26 cellular contexts compared by ENCODE assay signal in the genomic region with DNA sequence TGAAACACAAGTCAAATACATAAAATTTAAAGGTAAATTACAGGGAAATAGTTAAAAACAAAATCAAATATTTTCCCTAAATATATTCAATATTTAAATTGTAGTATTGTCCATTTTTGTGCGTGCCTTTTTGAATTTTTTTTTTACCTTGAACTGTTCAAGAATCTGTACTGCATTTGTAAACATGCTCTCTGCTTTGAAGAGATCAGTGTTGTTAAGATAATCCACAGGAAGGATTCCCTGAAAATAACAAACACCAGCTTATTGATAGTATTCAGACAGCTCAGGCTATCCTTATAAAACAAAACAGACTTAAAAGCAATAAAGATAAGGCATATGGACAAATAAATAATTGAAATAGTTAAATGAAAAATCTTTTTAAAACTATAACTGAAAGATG.
"Had no signal": no experiment of that assay in that cellular context is flagged by ENCODE, and none has a peak within 500 bp of the region (broad histone marks: within the 10 kb centered on the region; RNA-seq: fewer than 3 reads in every experiment).

No MANE protein-coding gene starts in this region.

- H3K9me3 ChIP-seq: suprapubic skin, testis, thoracic aorta, thyroid gland, tibial artery, tibial nerve, transverse colon, upper lobe of left lung, upper lobe of right lung, uterus, vagina had no signal

- H3K4me3 ChIP-seq: suprapubic skin, testis, thoracic aorta, thyroid gland, tibial artery, tibial nerve, transverse colon, upper lobe of left lung, upper lobe of right lung, uterus, vagina had no signal

- H3K36me3 ChIP-seq: uterus had no signal

- H3K27ac ChIP-seq: suprapubic skin, testis, thoracic aorta, thyroid gland, tibial artery, tibial nerve, transverse colon, upper lobe of left lung, upper lobe of right lung, uterus, vagina had no signal

- H3K27me3 ChIP-seq: suprapubic skin, testis, thyroid gland, tibial artery, tibial nerve, transverse colon, upper lobe of left lung, upper lobe of right lung, uterus, vagina had no signal

- FAIRE-seq: urothelium cell line had no signal

- DNase-seq: stimulated activated CD4-positive, alpha-beta T cell treated with anti-CD3 and anti-CD28 coated beads, Interleukin-2, amount 100 ng/mL, for 48 hours; stimulated activated CD4-positive, alpha-beta T cell treated with anti-CD3 and anti-CD28 coated beads, Interleukin-4, amount 100 ng/mL, for 1 hour; stimulated activated CD4-positive, alpha-beta T cell treated with anti-CD3 and anti-CD28 coated beads, Interleukin-4, amount 100 ng/mL, for 24 hours; stimulated activated CD4-positive, alpha-beta T cell treated with anti-CD3 and anti-CD28 coated beads, Interleukin-4, amount 100 ng/mL, for 4 hours; stimulated activated CD8-positive, alpha-beta memory T cell treated with anti-CD3 and anti-CD28 coated beads, Interleukin-4, amount 100 ng/mL, for 48 hours; stimulated activated naive B cell treated with anti-CD40 and anti-IgM and Interleukin-4, amounts not matched to agents 10 μg/mL and 1 μg/mL and 100 μg/mL, for 72 hours; stimulated activated naive CD4-positive, alpha-beta T cell; stimulated activated naive CD4-positive, alpha-beta T cell treated with Interleukin-2 at 50 U/mL for 16 hours; stimulated activated naive CD8-positive, alpha-beta T cell treated with anti-CD3 and anti-CD28 coated beads, Interleukin-15, amount 100 ng/mL, for 72 hours; stimulated activated naive CD8-positive, alpha-beta T cell treated with anti-CD3 and anti-CD28 coated beads, Interleukin-15, Interleukin-2, amounts not matched to agents 100 U/mL and 50 U/mL, for 24 hours; substantia nigra; testis; thyroid gland; tibial artery; transverse colon; trophoblast cell; upper lobe of left lung; upper lobe of right lung; uterus had no signal

- H3K4me1 ChIP-seq: suprapubic skin, testis, thyroid gland, tibial artery, tibial nerve, transverse colon, upper lobe of left lung, upper lobe of right lung, uterus, vagina had no signal

- ATAC-seq: stimulated activated effector memory CD8-positive, alpha-beta T cell treated with anti-CD3 and anti-CD28 coated beads, Interleukin-12 subunit alpha, Interleukin-12 subunit beta, amount 100 ng/mL, for 72 hours; stimulated activated memory B cell treated with anti-CD40 and anti-IgM and Interleukin-4, amounts not matched to agents 10 μg/mL and 1 μg/mL and 100 μg/mL, for 72 hours; stimulated activated naive B cell treated with anti-CD40 and anti-IgM and Interleukin-4, amounts not matched to agents 10 μg/mL and 1 μg/mL and 100 μg/mL, for 72 hours; stimulated activated naive CD8-positive, alpha-beta T cell treated with anti-CD3 and anti-CD28 coated beads, Interleukin-15, amount 100 ng/mL, for 72 hours; stimulated activated naive CD8-positive, alpha-beta T cell treated with anti-CD3 and anti-CD28 coated beads, Interleukin-15, Interleukin-2, amounts not matched to agents 100 U/mL and 50 U/mL, for 24 hours; upper lobe of right lung had no signal
